Comparison of ENCODE assay signal across 1 cellular context in genomic region chr19:3469638-3470499, GRCh38.
TF ChIP-seq lines count a peak whose summit lies in the region.

No MANE protein-coding gene starts in this region.

TF ChIP-seq in liver, 16 proteins besides CTCF, POLR2A, EP300 and RAD21 (continued from another document):
- TF ChIP-seq ATF3 (IDR thresholded peaks at IDR 0.05) (no peak), SP1 (IDR thresholded peaks at IDR 0.05) (no peak), TAF1 (conservative IDR thresholded peaks at IDR 0.05) (no peak), JUND (IDR thresholded peaks at IDR 0.05) (no peak), GABPA (IDR thresholded peaks at IDR 0.05 in 1 of 2, conservative IDR thresholded peaks at IDR 0.05 in 1 of 2) (no peak), MAX (IDR thresholded peaks at IDR 0.05) (no peak)
TF ChIP-seq in liver: peak in this region for 0.
